ENCODE assay signal across 8 cellular contexts in the genomic region with DNA sequence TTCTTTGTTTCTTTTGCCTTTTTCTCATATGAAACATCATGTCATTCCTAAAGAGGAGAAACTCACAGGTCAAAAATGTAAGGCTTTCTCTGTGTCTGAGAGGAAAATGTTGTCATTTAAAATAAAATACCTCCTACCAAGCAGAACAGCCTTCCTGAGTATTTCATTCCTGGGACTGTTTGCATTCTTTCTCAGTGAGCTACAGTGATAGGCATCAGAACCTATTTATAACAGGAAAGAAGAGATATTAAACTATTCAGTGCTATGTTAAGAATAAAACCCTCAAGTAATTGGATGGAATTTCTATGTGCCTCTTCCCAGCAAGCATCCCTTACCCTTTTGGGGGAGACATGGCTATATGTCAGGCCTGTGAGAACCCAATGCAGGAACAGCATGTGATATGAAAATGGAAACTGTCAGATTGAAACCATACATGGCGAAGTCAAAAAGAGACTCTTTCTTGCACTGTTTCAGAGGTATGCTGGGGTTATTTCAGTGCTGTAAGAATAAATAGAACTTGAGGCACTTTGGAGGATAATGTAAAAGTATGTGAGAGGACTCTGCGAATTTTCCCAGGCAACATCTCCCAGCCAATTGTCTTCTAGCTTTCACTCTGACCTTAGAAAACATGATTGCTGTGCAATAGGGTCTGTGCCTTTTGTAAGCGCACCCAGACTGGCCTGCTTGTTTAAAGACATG.
DNase-seq lines count a peak whose midpoint lies in the region; ATAC-seq and TF ChIP-seq lines count a peak whose summit lies in the region.

No MANE protein-coding gene starts in this region.

- peaks cover 16% of the 10 kb centered on the region for H3K4me1 ChIP-seq in adipocyte (ENCODE audit: control insufficient read depth, insufficient read depth, low read length)
- peaks cover 21% of the 10 kb centered on the region for H3K4me1 ChIP-seq in mesodermal cell (ENCODE audit: control insufficient read depth, insufficient read depth, low read length, poor library complexity, severe bottlenecking)
- H3K4me1 ChIP-seq in CD8-positive, alpha-beta T cell (ENCODE audit: insufficient read depth, low read length), result no peaks in the 10 kb centered on the region

- DNase-seq in GM04503 (ENCODE audit: low read depth), result peak; percentile 99
- peak; percentile 88 for DNase-seq in adipocyte (ENCODE audit: low read depth)
- DNase-seq in CD8-positive, alpha-beta T cell, result no peak
- no peak for DNase-seq in HUDEP-2 (lab: John Stamatoyannopoulos, UW; ENCODE audit: unreplicated experiment in 76 of 76)
- no peak for DNase-seq in NAMALWA (ENCODE audit: low spot score)
- no peak for DNase-seq in NCI-H524 treated with DMSO at 0.1 percent for 48 hours (lab: John Stamatoyannopoulos, UW)

- H3K4me1 Mint-ChIP-seq in CD8-positive, alpha-beta T cell (ENCODE audit: low read depth), result no peaks in the 10 kb centered on the region

- H3K9ac ChIP-seq in adipocyte (ENCODE audit: low read length), result peak overlapping the region; percentile 68

- 86 to 93% methylated on average over 1 of the region's 3 CpGs for WGBS in mesodermal cell (ENCODE audit: insufficient coverage in 2 of 2), 2 experiments

- POLR2A ChIA-PET in CD8-positive, alpha-beta T cell (lab: Charles Lee), result no interaction called here

- no peaks in the 10 kb centered on the region for H3K27me3 Mint-ChIP-seq in CD8-positive, alpha-beta T cell (ENCODE audit: low read depth)

- H3K27ac ChIP-seq in mesodermal cell (ENCODE audit: low read depth, low read length, severe bottlenecking), result peak overlapping the region; percentile 93
- no peak overlapping the region for H3K27ac ChIP-seq in CD8-positive, alpha-beta T cell (ENCODE audit: low read depth, low read length)

- H3K9me3 Mint-ChIP-seq in CD8-positive, alpha-beta T cell, result peaks cover 2% of the 10 kb centered on the region

- no peak overlapping the region for H3K27ac Mint-ChIP-seq in CD8-positive, alpha-beta T cell

- H3K36me3 Mint-ChIP-seq in CD8-positive, alpha-beta T cell, result no peaks in the 10 kb centered on the region

- H3K9me3 ChIP-seq in adipocyte (ENCODE audit: control insufficient read depth, low read length) (no peaks in the 10 kb centered on the region), mesodermal cell (ENCODE audit: control insufficient read depth, low read length) (no peaks in the 10 kb centered on the region)
- H3K9me3 ChIP-seq in CD8-positive, alpha-beta T cell (ENCODE audit: low read length), result no peaks in the 10 kb centered on the region

- peak overlapping the region; percentile 1 for H3K4me3 ChIP-seq in adipocyte (ENCODE audit: low read length)
- H3K4me3 ChIP-seq in mesodermal cell (ENCODE audit: extremely low read depth, insufficient read depth, low read length, poor library complexity, severe bottlenecking), result no peak overlapping the region
- H3K4me3 ChIP-seq in CD8-positive, alpha-beta T cell (ENCODE audit: low read depth, low read length), result no peak overlapping the region

- TF ChIP-seq CTCF in CD8-positive, alpha-beta T cell (IDR thresholded peaks at IDR 0.05), result no peak

- no peaks in the 10 kb centered on the region for H3K36me3 ChIP-seq in adipocyte (ENCODE audit: control insufficient read depth, insufficient read depth, low read length, severe bottlenecking)
- H3K36me3 ChIP-seq in mesodermal cell (ENCODE audit: control insufficient read depth, insufficient read depth, low read length), result no peaks in the 10 kb centered on the region
- H3K36me3 ChIP-seq in CD8-positive, alpha-beta T cell (ENCODE audit: insufficient read depth, low read length), result no peaks in the 10 kb centered on the region

- peak; percentile 85 for ATAC-seq in HG02642 (IDR thresholded peaks at IDR 0.05; ENCODE audit: poor library complexity, unreplicated experiment)
- ATAC-seq in CD8-positive, alpha-beta T cell, result no peak

- H3K4me3 Mint-ChIP-seq in CD8-positive, alpha-beta T cell, result no peak overlapping the region

- CTCF ChIA-PET in CD8-positive, alpha-beta T cell (lab: Charles Lee), result no interaction called here

- no peaks in the 10 kb centered on the region for H3K27me3 ChIP-seq in adipocyte (replicated peaks; ENCODE audit: control insufficient read depth, insufficient read depth, low read length)
- H3K27me3 ChIP-seq in CD8-positive, alpha-beta T cell (ENCODE audit: insufficient read depth, low read length), result no peaks in the 10 kb centered on the region

- intact Hi-C loops in CD8-positive, alpha-beta T cell (cut with DNase I, micrococcal nuclease), result no loop called here

Comparison
In these comparisons a context has a peak if more than half of its experiments do, and no peak if none do; other contexts are left out.
1. DNase-seq: peak in GM04503 (single experiment) and adipocyte (single experiment); none in CD8-positive, alpha-beta T cell (0 of 7), HUDEP-2 (0 of 76), NAMALWA (single experiment) and NCI-H524 treated with DMSO at 0.1 percent for 48 hours (single experiment).